ENCODE assay signal across 8 cellular contexts in the genomic region with DNA sequence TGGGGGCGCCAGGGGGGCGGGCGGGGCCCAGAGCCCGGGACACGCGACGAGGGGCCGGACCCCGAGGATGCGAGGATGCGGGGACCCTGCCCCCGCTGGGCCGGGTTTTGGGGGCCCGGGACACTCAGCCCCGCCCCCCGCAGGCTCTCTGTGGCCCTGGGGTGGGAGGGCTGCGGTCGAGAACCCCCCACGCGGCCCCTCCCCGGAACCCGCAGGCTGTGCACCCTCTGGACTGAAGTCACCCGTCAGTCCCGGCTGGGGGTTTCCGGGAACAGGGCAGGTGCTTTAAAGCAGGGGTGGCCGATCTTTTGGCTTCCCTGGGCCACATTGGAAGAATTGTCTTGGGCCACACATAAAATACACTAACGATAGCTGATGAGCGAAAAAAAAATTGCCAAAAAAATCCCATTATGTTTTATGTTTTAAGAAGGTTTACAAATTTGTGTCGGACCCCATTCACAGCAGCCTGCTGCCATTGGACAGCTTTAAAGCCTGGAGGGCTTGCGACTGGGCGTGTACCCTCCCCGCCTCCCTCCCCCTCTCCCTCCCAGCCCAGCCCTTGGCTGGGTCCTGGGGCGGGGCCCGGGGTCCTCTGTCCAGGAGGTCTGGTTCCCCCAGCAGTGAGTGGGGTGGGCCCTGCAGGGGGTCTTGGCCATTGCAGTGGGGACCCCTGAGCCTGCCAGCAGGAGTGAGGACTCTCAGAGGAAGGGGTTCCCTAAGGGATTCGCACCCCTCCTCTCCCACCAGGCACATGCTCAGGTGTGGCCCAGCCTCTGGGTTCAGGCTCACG. TPM values are rescaled to one million over a fixed set of nuclear protein-coding genes. Genes with fewer than 3 reads are reported as not detected.
A peak's percentile ranks its signal among the peaks of the same experiment; 100 is the strongest.
DNase-seq lines count a peak whose midpoint lies in the region; ATAC-seq and TF ChIP-seq lines count a peak whose summit lies in the region.

No MANE protein-coding gene starts in this region.

- H3K9me3 ChIP-seq in DND-41 (ENCODE audit: insufficient read depth, low read length, severe bottlenecking): no peaks in the 10 kb centered on the region
- no peaks in the 10 kb centered on the region for H3K9me3 ChIP-seq in MM.1S (replicated peaks; ENCODE audit: insufficient read depth, low read length)
- H3K9me3 ChIP-seq in body of pancreas: no peaks in the 10 kb centered on the region

- H3K9ac ChIP-seq in DND-41 (ENCODE audit: low read depth, low read length): no peak overlapping the region
- H3K9ac ChIP-seq in MM.1S (ENCODE audit: low read length): peak overlapping the region; percentile 18; the same call in 1 of the 2 replicates

- H3K9me3 Mint-ChIP-seq in progenitor cell of endocrine pancreas (ENCODE audit: low read depth): no peaks in the 10 kb centered on the region

- no peak for TF ChIP-seq POLR2A in body of pancreas (IDR thresholded peaks at IDR 0.05)

- H3K36me3 Mint-ChIP-seq in progenitor cell of endocrine pancreas (ENCODE audit: insufficient read depth): no peaks in the 10 kb centered on the region

- no peak overlapping the region for H3K27ac Mint-ChIP-seq in progenitor cell of endocrine pancreas

- H3K79me2 ChIP-seq in DND-41 (ENCODE audit: insufficient read depth, low read length): no peaks in the 10 kb centered on the region
- H3K79me2 ChIP-seq in MM.1S (ENCODE audit: low read length): no peaks in the 10 kb centered on the region

- H3K4me1 Mint-ChIP-seq in progenitor cell of endocrine pancreas (ENCODE audit: low read depth): peaks cover 9% of the 10 kb centered on the region

- H3K4me3 ChIP-seq in DND-41 (ENCODE audit: low read depth in 1 of 2, low read length in 2 of 2) (no peak overlapping the region), MM.1S (ENCODE audit: low read length) (peak overlapping the region; percentile 36; the same call in 1 of the 2 replicates), body of pancreas (no peak overlapping the region)

- peak; percentile 70 for DNase-seq in DND-41
- peak; percentile 52 for DNase-seq in MM.1S
- peak; percentile 60 for DNase-seq in activated T-cell treated with anti-CD3 and anti-CD28 coated beads for 48 hours (ENCODE audit: low read depth)
- DNase-seq in progenitor cell of endocrine pancreas (ENCODE audit: low spot score, unreplicated experiment): no peak
- DNase-seq in LoVo (ENCODE audit: low spot score): no peak
- no peak for DNase-seq in superior temporal gyrus (ENCODE audit: extremely low spot score)
- no peak for DNase-seq in body of pancreas

- no peak overlapping the region for H2AFZ ChIP-seq in DND-41 (ENCODE audit: low read depth, low read length)
- no peak overlapping the region for H2AFZ ChIP-seq in MM.1S (ENCODE audit: low read length)

- H3K4me1 ChIP-seq in DND-41 (ENCODE audit: insufficient read depth, low read length) (peaks cover 3% of the 10 kb centered on the region; the same call in 1 of the 2 replicates), MM.1S (ENCODE audit: low read length) (peaks cover 14% of the 10 kb centered on the region), body of pancreas (peaks cover 16% of the 10 kb centered on the region)

- H3K4me2 ChIP-seq in DND-41 (ENCODE audit: insufficient read depth, low read length) (no peak overlapping the region), MM.1S (ENCODE audit: low read depth, low read length) (peak overlapping the region; percentile 57)

- H4K20me1 ChIP-seq in DND-41 (ENCODE audit: insufficient read depth, low read length) (peaks cover 11% of the 10 kb centered on the region; the same call in 1 of the 2 replicates), MM.1S (ENCODE audit: insufficient read depth, low read length) (no peaks in the 10 kb centered on the region)

- H3F3A ChIP-seq in MM.1S (ENCODE audit: insufficient read depth, low read length): no peaks in the 10 kb centered on the region

- H3K9me2 ChIP-seq in MM.1S (replicated peaks; ENCODE audit: insufficient read depth, low read length): no peaks in the 10 kb centered on the region

- intact Hi-C loops in body of pancreas (cut with DNase I): no loop called here

- ATAC-seq in DND-41 (ENCODE audit: insufficient read depth, low read depth): peak; percentile 83
- no peak for ATAC-seq in GM19467 (IDR thresholded peaks at IDR 0.05; ENCODE audit: unreplicated experiment)
- ATAC-seq in body of pancreas: no peak

- no peaks in the 10 kb centered on the region for H3K27me3 Mint-ChIP-seq in progenitor cell of endocrine pancreas

- no peak overlapping the region for H3K27ac ChIP-seq in DND-41 (ENCODE audit: low read length)
- H3K27ac ChIP-seq in MM.1S (ENCODE audit: low read length): peak overlapping the region; percentile 18; the same call in 1 of the 2 replicates
- H3K27ac ChIP-seq in body of pancreas: peak overlapping the region in 1 of 4 donors; percentile 65

- H3K27me3 ChIP-seq in DND-41 (ENCODE audit: insufficient read depth, low read length, poor library complexity): peaks cover 20% of the 10 kb centered on the region
- H3K27me3 ChIP-seq in MM.1S (replicated peaks; ENCODE audit: insufficient read depth, low read length): peaks cover 48% of the 10 kb centered on the region
- H3K27me3 ChIP-seq in body of pancreas: no peaks in the 10 kb centered on the region

- H3K4me3 Mint-ChIP-seq in progenitor cell of endocrine pancreas (ENCODE audit: low read depth): peak overlapping the region; percentile 46

- WGBS in body of pancreas, 2 donors: 22 to 37% methylated on average over 11 to 35 of the region's 36 CpGs

- H3K36me3 ChIP-seq in DND-41 (ENCODE audit: insufficient read depth, low read length) (no peaks in the 10 kb centered on the region), MM.1S (replicated peaks; ENCODE audit: insufficient read depth, low read length) (no peaks in the 10 kb centered on the region), body of pancreas (replicated peaks in 1 of 2; ENCODE audit: insufficient read depth in 1 of 2, low read depth in 2 of 2) (no peaks in the 10 kb centered on the region)

- TF ChIP-seq CTCF in DND-41 (IDR thresholded peaks at IDR 0.05; ENCODE audit: borderline replicate concordance, extremely low read depth, low read length, poor library complexity, severe bottlenecking) (no peak), MM.1S (IDR thresholded peaks at IDR 0.05; ENCODE audit: low read length) (no peak), progenitor cell of endocrine pancreas (IDR thresholded peaks at IDR 0.05; ENCODE audit: unreplicated experiment) (no peak), body of pancreas (IDR thresholded peaks at IDR 0.05) (no peak)

RNA-seq across cellular contexts. Expression of a gene that starts 21.6 kb away (rescaled TPM):
- total RNA-seq in progenitor cell of endocrine pancreas (21.3 and 23.2 TPM in 2 replicates), body of pancreas (10 to 100 TPM in 1 of 2 donors, 1 to 10 TPM in 1; 8.8 to 13.2 TPM)

RNA-seq across cellular contexts. Expression of a gene that starts 36.2 kb away (rescaled TPM):
- total RNA-seq in progenitor cell of endocrine pancreas: 5.0 and 5.5 TPM in 2 replicates
- under 1 TPM; 0.66 to 0.78 TPM for total RNA-seq in body of pancreas

Comparison
In these comparisons a context has a peak if more than half of its experiments do, and no peak if none do; other contexts are left out.
1. DNase-seq: peak in DND-41 (single experiment), MM.1S (single experiment) and activated T-cell treated with anti-CD3 and anti-CD28 coated beads for 48 hours (single experiment); none in progenitor cell of endocrine pancreas (single experiment), LoVo (single experiment), superior temporal gyrus (single experiment) and body of pancreas (0 of 4).